8 cellular contexts compared by ENCODE assay signal in the genomic region with DNA sequence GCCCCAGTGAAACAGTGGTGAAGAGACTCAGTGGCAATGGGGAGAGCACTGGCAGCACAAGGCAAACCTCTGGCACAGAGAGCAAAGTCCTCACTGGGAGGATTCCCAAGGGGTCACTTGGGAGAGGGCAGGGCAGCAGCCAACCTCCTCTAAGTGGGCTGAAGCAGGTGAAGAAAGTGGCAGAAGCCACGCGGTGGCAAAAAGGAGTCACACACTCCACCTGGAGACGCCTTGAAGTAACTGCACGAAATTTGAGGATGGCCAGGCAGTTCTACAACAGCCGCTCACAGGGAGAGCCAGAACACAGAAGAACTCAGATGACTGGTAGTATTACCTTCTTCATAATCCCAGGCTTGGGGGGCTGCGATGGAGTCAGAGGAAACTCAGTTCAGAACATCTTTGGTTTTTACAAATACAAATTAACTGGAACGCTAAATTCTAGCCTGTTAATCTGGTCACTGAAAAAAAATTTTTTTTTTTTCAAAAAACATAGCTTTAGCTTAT. TPM values are rescaled to one million over a fixed set of nuclear protein-coding genes. Genes with fewer than 3 reads are reported as not detected.
DNase-seq lines count a peak whose midpoint lies in the region; ATAC-seq and TF ChIP-seq lines count a peak whose summit lies in the region.

No MANE protein-coding gene starts in this region.

- no peaks in the 10 kb centered on the region for H3K36me3 ChIP-seq in thoracic aorta

- H3K27me3 ChIP-seq in thoracic aorta (replicated peaks; ENCODE audit: insufficient read depth): no peaks in the 10 kb centered on the region

- H3K36me3 Mint-ChIP-seq in CD14-positive monocyte: peaks cover 0 to under 1% of the 10 kb centered on the region in 2 donors
- no peaks in the 10 kb centered on the region for H3K36me3 Mint-ChIP-seq in nephron (ENCODE audit: low read depth)

- intact Hi-C loops in CD14-positive monocyte (cut with micrococcal nuclease): loop anchor here (2.0 to 10.0 kb wide), 2 partner anchors 62 to 164 kb away; no protein-coding TSS in a partner anchor

- TF ChIP-seq CTCF in CD14-positive monocyte (IDR thresholded peaks at IDR 0.05) (peak; percentile 70), nephron (IDR thresholded peaks at IDR 0.05; ENCODE audit: unreplicated experiment in 3 of 3) (peak; percentile 55 to 56 (median 56)), thoracic aorta (IDR thresholded peaks at IDR 0.05) (peak; percentile 50)

- DNase-seq in CD14-positive monocyte (ENCODE audit: low spot score) (no peak), NCI-H82 treated with DMSO at 0.1 percent for 48 hours (lab: John Stamatoyannopoulos, UW; ENCODE audit: unreplicated experiment) (peak; percentile 21), thoracic aorta (ENCODE audit: low spot score) (no peak)
- peak; percentile 4 for DNase-seq in activated CD8-positive, alpha-beta memory T cell treated with anti-CD3 and anti-CD28 coated beads, Interleukin-2, amount 50 U/mL, for 1 hour (ENCODE audit: extremely low read depth)

- H3K4me3 ChIP-seq in thoracic aorta: peak overlapping the region; percentile 75

- H3K27ac Mint-ChIP-seq in CD14-positive monocyte (peak overlapping the region in 6 of 7 donors; percentile 41 to 89 (median 84)), nephron (peak overlapping the region in 2 of 3 experiments; percentile 10 to 66)

- peak overlapping the region; percentile 71 to 89 for H3K4me3 Mint-ChIP-seq in CD14-positive monocyte
- peak overlapping the region in 1 of 3 experiments; percentile 63 for H3K4me3 Mint-ChIP-seq in nephron

- H3K4me1 Mint-ChIP-seq in CD14-positive monocyte: peaks cover 66% of the 10 kb centered on the region
- H3K4me1 Mint-ChIP-seq in nephron: peaks cover 38% of the 10 kb centered on the region

- ATAC-seq in GM18870 (IDR thresholded peaks at IDR 0.05; ENCODE audit: unreplicated experiment) (peak; percentile 70), HG03108 (IDR thresholded peaks at IDR 0.05; ENCODE audit: unreplicated experiment) (peak; percentile 51), esophagus mucosa (peak; percentile 79), thoracic aorta (ENCODE audit: insufficient number of reproducible peaks, low FRiP score, low read depth) (no peak)

- H3K9me3 ChIP-seq in thoracic aorta: no peaks in the 10 kb centered on the region

- peak overlapping the region; percentile 45 to 48 for H3K27ac ChIP-seq in thoracic aorta

- H3K4me1 ChIP-seq in thoracic aorta (ENCODE audit: control insufficient read depth in 1 of 2, low read depth in 2 of 2): peaks cover 22 to 58% of the 10 kb centered on the region in 2 donors

- H3K27me3 Mint-ChIP-seq in CD14-positive monocyte (ENCODE audit: low read depth in 3 of 3) (peaks cover 3 to 9% (median 6%) of the 10 kb centered on the region in 3 donors), nephron (ENCODE audit: low read depth) (peaks cover 4% of the 10 kb centered on the region)

- H3K9me3 Mint-ChIP-seq in CD14-positive monocyte: peaks cover 0 to 3% (median 0%) of the 10 kb centered on the region in 7 donors
- no peaks in the 10 kb centered on the region for H3K9me3 Mint-ChIP-seq in nephron

RNA-seq across cellular contexts. Expression of a gene that starts 0.6 kb away (rescaled TPM):
- polyA plus RNA-seq in CD14-positive monocyte: 1 to 10 TPM in 1 of 2 donors, under 1 TPM in 1; 0.28 to 1.6 TPM
- not detected for total RNA-seq in esophagus mucosa
- 100 to 1,000 TPM in 1 of 2 donors, 10 to 100 TPM in 1; 15.7 to 151 TPM for total RNA-seq in thoracic aorta

Comparison
In these comparisons a context has a peak if more than half of its experiments do, and no peak if none do; other contexts are left out.
1. DNase-seq: peak in NCI-H82 treated with DMSO at 0.1 percent for 48 hours (single experiment) and activated CD8-positive, alpha-beta memory T cell treated with anti-CD3 and anti-CD28 coated beads, Interleukin-2, amount 50 U/mL, for 1 hour (single experiment); none in CD14-positive monocyte (single experiment) and thoracic aorta (single experiment).
2. RNA of a gene that starts 0.6 kb away (total RNA-seq): 15.7 to 151 TPM in thoracic aorta; not detected in esophagus mucosa (single experiment); every median in the first group is over 10 times any median in the second.
3. Peak in every context shown above with its lines, with median percentiles within 50 percentile points of each other: CTCF ChIP-seq.